In genomic region chr6:15274696-15275387, GRCh38 we compare ENCODE assay signal across 11 cellular contexts. TPM values are rescaled to one million over a fixed set of nuclear protein-coding genes. Genes with fewer than 3 reads are reported as not detected.
A peak's percentile ranks its signal among the peaks of the same experiment; 100 is the strongest.
DNase-seq lines count a peak whose midpoint lies in the region; ATAC-seq and TF ChIP-seq lines count a peak whose summit lies in the region.
"Had no signal": no experiment of that assay in that cellular context is flagged by ENCODE, and none has a peak within 500 bp of the region (broad histone marks: within the 10 kb centered on the region; RNA-seq: fewer than 3 reads in every experiment).

No MANE protein-coding gene starts in this region.

- TF ChIP-seq POLR2A in HCT116 (IDR thresholded peaks at IDR 0.05; ENCODE audit: borderline replicate concordance, extremely low read depth, insufficient read depth, insufficient read length): no peak

- TF ChIP-seq CTCF in HCT116 (IDR thresholded peaks at IDR 0.05 in 2 of 3, conservative IDR thresholded peaks at IDR 0.05 in 1 of 3; ENCODE audit: borderline replicate concordance in 1 of 3, insufficient read depth in 1 of 3, low read depth in 2 of 3, low read length in 2 of 3) (no peak), PC-9 (conservative IDR thresholded peaks at IDR 0.05) (0 out of 2 replicates have a peak, but pooled peaks have one; percentile 28), fibroblast of the aortic adventitia (IDR thresholded peaks at IDR 0.05; ENCODE audit: insufficient read depth, low read length) (peak; percentile 33)

- BruUV-seq in HCT116 (replicated peaks; lab: Mats Ljungman, UMichigan) (no TSS peak), PC-9 (replicated peaks; lab: Mats Ljungman, UMichigan) (no TSS peak)

- H3K9me3 ChIP-seq in HCT116 (ENCODE audit: control insufficient read depth in 1 of 2, insufficient read depth in 1 of 2, low read depth in 1 of 2, low read length in 2 of 2) (no peaks in the 10 kb centered on the region), PC-9 (ENCODE audit: insufficient read depth, low read depth) (no peaks in the 10 kb centered on the region)
- H3K9me3 ChIP-seq: thoracic aorta had no signal

- H3K9ac ChIP-seq in HCT116 (ENCODE audit: low read length): no peak overlapping the region

- intact Hi-C loops in HCT116 (cut with micrococcal nuclease) (no loop called here), PC-9 (cut with micrococcal nuclease; ENCODE audit: unreplicated experiment) (no loop called here)

- H3K4me3 Mint-ChIP-seq in activated T-helper 17 cell treated with anti-CD3 and anti-CD28 coated beads, Interleukin-2, amount 50 U/mL, for 72 hours: no peak overlapping the region
- H3K4me3 Mint-ChIP-seq: effector memory CD8-positive, alpha-beta T cell had no signal

- H4K20me1 ChIP-seq in HCT116 (ENCODE audit: insufficient read depth) (no peaks in the 10 kb centered on the region), PC-9 (ENCODE audit: insufficient read depth) (peaks cover 53% of the 10 kb centered on the region)

- CTCF ChIA-PET in HCT116 (lab: Charles Lee) (no interaction called here), PC-9 (lab: Charles Lee) (no interaction called here)

- DNase-seq in HCT116 (ENCODE audit: low read depth, low spot score) (no peak), PC-9 (peak in 1 of 2 experiments; percentile 33), fibroblast of the aortic adventitia (ENCODE audit: low read depth) (peak; percentile 51), pons (ENCODE audit: low spot score) (peak; percentile 48), NCI-H1417 treated with DMSO at 0.1 percent for 48 hours (lab: John Stamatoyannopoulos, UW) (no peak), NCI-H2227 treated with DMSO at 0.1 percent for 48 hours (lab: John Stamatoyannopoulos, UW) (no peak)
- DNase-seq: DMS 273 treated with DMSO at 0.1 percent for 48 hours; effector memory CD8-positive, alpha-beta T cell; Karpas-422 had no signal

- H3K36me3 ChIP-seq in HCT116 (ENCODE audit: control insufficient read depth in 1 of 2, insufficient read depth in 2 of 2, low read length in 2 of 2) (no peaks in the 10 kb centered on the region), PC-9 (ENCODE audit: low read depth) (no peaks in the 10 kb centered on the region; the same call in 1 of the 2 replicates)
- H3K36me3 ChIP-seq: thoracic aorta had no signal

- H3K27me3 ChIP-seq in HCT116 (ENCODE audit: insufficient read depth, low read length) (no peaks in the 10 kb centered on the region), PC-9 (ENCODE audit: insufficient read depth, low read depth) (no peaks in the 10 kb centered on the region)

- H3K4me3 ChIP-seq in HCT116 (replicated peaks in 1 of 2; ENCODE audit: low read depth in 1 of 2, low read length in 2 of 2) (no peak overlapping the region), PC-9 (no peak overlapping the region), fibroblast of the aortic adventitia (ENCODE audit: low read depth, low read length) (no peak overlapping the region)
- H3K4me3 ChIP-seq: thoracic aorta had no signal

- H3F3A ChIP-seq in PC-9 (ENCODE audit: insufficient read depth, low read depth): peaks cover 6% of the 10 kb centered on the region; the same call in 1 of the 2 replicates

- H3K27ac ChIP-seq in HCT116 (ENCODE audit: low read depth, low read length): no peak overlapping the region
- H3K27ac ChIP-seq in PC-9: no peak overlapping the region
- H3K27ac ChIP-seq: thoracic aorta had no signal

- H3K27me3 Mint-ChIP-seq in activated T-helper 17 cell treated with anti-CD3 and anti-CD28 coated beads, Interleukin-2, amount 50 U/mL, for 72 hours: no peaks in the 10 kb centered on the region
- H3K27me3 Mint-ChIP-seq: effector memory CD8-positive, alpha-beta T cell had no signal

- peaks cover 93% of the 10 kb centered on the region for H3K36me3 Mint-ChIP-seq in activated T-helper 17 cell treated with anti-CD3 and anti-CD28 coated beads, Interleukin-2, amount 50 U/mL, for 72 hours (ENCODE audit: low read depth)

- POLR2A ChIA-PET in HCT116 (lab: Charles Lee): no interaction called here
- POLR2A ChIA-PET in PC-9 (lab: Charles Lee; ENCODE audit: unreplicated experiment): interaction anchor here (0.6 kb wide), 1 partner anchor 8 kb away, joined by 4 read pairs; no protein-coding TSS in a partner anchor

- peaks cover 38% of the 10 kb centered on the region for H3K4me1 Mint-ChIP-seq in activated T-helper 17 cell treated with anti-CD3 and anti-CD28 coated beads, Interleukin-2, amount 50 U/mL, for 72 hours

- H3K9me2 ChIP-seq in HCT116 (ENCODE audit: insufficient read depth): no peaks in the 10 kb centered on the region
- H3K9me2 ChIP-seq in PC-9 (ENCODE audit: insufficient read depth): no peaks in the 10 kb centered on the region

- RAD21 ChIA-PET in HCT116 (lab: Charles Lee; ENCODE audit: low non-redundant PET in 1 of 2, low total read pairs in 2 of 2, uncharacterized antibody in 2 of 2, unreplicated experiment in 2 of 2): no interaction called here

- TF ChIP-seq RAD21 in HCT116 (IDR thresholded peaks at IDR 0.05; ENCODE audit: low read depth): peak; percentile 50

- H3K4me2 ChIP-seq in HCT116 (ENCODE audit: low read length) (no peak overlapping the region), PC-9 (no peak overlapping the region)

- H3K27ac Mint-ChIP-seq in activated T-helper 17 cell treated with anti-CD3 and anti-CD28 coated beads, Interleukin-2, amount 50 U/mL, for 72 hours: no peak overlapping the region

- peaks cover 0 to 19% of the 10 kb centered on the region in 2 experiments; a peak in 1 of 4 replicates for H3K4me1 ChIP-seq in HCT116 (ENCODE audit: control insufficient read depth in 1 of 2, insufficient read depth in 2 of 2, low read length in 2 of 2)
- peaks cover 14% of the 10 kb centered on the region; the same call in 1 of the 2 replicates for H3K4me1 ChIP-seq in PC-9 (replicated peaks; ENCODE audit: insufficient read depth)

- H2AFZ ChIP-seq in HCT116 (ENCODE audit: low read depth, low read length, poor library complexity, severe bottlenecking) (no peak overlapping the region), PC-9 (no peak overlapping the region)

- ATAC-seq in HCT116: no peak
- ATAC-seq in activated T-helper 17 cell treated with anti-CD3 and anti-CD28 coated beads, Interleukin-2, amount 50 U/mL, for 72 hours (replicated peaks): no peak
- ATAC-seq: effector memory CD8-positive, alpha-beta T cell had no signal

- H3K9me3 Mint-ChIP-seq in activated T-helper 17 cell treated with anti-CD3 and anti-CD28 coated beads, Interleukin-2, amount 50 U/mL, for 72 hours: no peaks in the 10 kb centered on the region
- H3K9me3 Mint-ChIP-seq: effector memory CD8-positive, alpha-beta T cell had no signal

- peaks cover 88% of the 10 kb centered on the region for H3K79me2 ChIP-seq in HCT116 (ENCODE audit: insufficient read depth, low read length)
- peaks cover 99% of the 10 kb centered on the region for H3K79me2 ChIP-seq in PC-9 (ENCODE audit: low read depth)

TF ChIP-seq in HCT116, 20 proteins besides CTCF, POLR2A, EP300 and RAD21 (continues in another document):
- TF ChIP-seq ATF3 (IDR thresholded peaks at IDR 0.05) (no peak), EZH2 (IDR thresholded peaks at IDR 0.05) (no peak), SP1 (IDR thresholded peaks at IDR 0.05; ENCODE audit: low read depth) (no peak), TCF7L2 (IDR thresholded peaks at IDR 0.05; ENCODE audit: borderline replicate concordance, extremely low read depth, insufficient read depth, insufficient read length) (no peak), SIN3A (IDR thresholded peaks at IDR 0.05; ENCODE audit: low read depth) (no peak), EZH2phosphoT487 (IDR thresholded peaks at IDR 0.05; ENCODE audit: borderline replicate concordance) (no peak), POLR2AphosphoS5 (IDR thresholded peaks at IDR 0.05; ENCODE audit: low read depth, low read length) (no peak)
- TF ChIP-seq, protein P1, sequence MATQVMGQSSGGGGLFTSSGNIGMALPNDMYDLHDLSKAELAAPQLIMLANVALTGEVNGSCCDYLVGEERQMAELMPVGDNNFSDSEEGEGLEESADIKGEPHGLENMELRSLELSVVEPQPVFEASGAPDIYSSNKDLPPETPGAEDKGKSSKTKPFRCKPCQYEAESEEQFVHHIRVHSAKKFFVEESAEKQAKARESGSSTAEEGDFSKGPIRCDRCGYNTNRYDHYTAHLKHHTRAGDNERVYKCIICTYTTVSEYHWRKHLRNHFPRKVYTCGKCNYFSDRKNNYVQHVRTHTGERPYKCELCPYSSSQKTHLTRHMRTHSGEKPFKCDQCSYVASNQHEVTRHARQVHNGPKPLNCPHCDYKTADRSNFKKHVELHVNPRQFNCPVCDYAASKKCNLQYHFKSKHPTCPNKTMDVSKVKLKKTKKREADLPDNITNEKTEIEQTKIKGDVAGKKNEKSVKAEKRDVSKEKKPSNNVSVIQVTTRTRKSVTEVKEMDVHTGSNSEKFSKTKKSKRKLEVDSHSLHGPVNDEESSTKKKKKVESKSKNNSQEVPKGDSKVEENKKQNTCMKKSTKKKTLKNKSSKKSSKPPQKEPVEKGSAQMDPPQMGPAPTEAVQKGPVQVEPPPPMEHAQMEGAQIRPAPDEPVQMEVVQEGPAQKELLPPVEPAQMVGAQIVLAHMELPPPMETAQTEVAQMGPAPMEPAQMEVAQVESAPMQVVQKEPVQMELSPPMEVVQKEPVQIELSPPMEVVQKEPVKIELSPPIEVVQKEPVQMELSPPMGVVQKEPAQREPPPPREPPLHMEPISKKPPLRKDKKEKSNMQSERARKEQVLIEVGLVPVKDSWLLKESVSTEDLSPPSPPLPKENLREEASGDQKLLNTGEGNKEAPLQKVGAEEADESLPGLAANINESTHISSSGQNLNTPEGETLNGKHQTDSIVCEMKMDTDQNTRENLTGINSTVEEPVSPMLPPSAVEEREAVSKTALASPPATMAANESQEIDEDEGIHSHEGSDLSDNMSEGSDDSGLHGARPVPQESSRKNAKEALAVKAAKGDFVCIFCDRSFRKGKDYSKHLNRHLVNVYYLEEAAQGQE (IDR thresholded peaks at IDR 0.05; ENCODE audit: low read depth): no peak

RNA-seq across cellular contexts. Expression of gene JARID2, which starts 29.0 kb away (rescaled TPM):
- total RNA-seq in HCT116 (2021; ENCODE audit: unreplicated experiment): 23.6 TPM
- polyA plus RNA-seq in HCT116 (2012): 15.3 and 15.6 TPM in 2 replicates
- 31.1 and 35.0 TPM in 2 replicates for total RNA-seq in PC-9 (2021)
- total RNA-seq in fibroblast of the aortic adventitia (ENCODE audit: low replicate concordance): 2.9 and 8.3 TPM in 2 replicates
- 10 to 100 TPM; 20.7 to 50.3 TPM for total RNA-seq in activated T-helper 17 cell treated with anti-CD3 and anti-CD28 coated beads, Interleukin-2, amount 50 U/mL, for 72 hours

Comparison
In these comparisons a context has a peak if more than half of its experiments do, and no peak if none do; other contexts are left out.
1. DNase-seq: peak in fibroblast of the aortic adventitia (single experiment) and pons (single experiment); none in HCT116 (single experiment), NCI-H1417 treated with DMSO at 0.1 percent for 48 hours (single experiment) and NCI-H2227 treated with DMSO at 0.1 percent for 48 hours (single experiment).
2. CTCF ChIP-seq: peak in PC-9 (single experiment) and fibroblast of the aortic adventitia (single experiment); none in HCT116 (0 of 3).